In the genomic region with DNA sequence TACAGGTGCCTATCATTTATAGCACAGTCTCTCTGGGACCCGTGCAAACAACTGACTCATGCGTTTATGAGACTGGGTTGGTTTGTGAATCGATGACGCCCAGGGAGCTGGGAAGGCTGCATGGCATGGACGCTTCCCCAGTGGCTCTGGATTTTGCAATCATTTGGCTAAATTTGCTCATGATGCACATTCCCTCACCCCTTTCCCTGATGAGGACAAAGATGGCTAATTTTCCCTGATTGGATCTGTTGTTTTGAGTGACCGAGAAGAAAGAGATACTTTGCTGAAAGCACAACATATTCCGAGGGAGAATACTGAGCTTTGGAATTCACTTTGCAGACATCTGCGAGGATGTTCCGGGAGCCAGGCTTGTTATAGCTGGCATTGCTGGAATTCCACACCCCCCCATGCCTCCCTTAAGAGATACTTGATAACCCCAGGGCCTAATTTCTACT, we compare ENCODE assay signal across 11 cellular contexts. TPM values are rescaled to one million over a fixed set of nuclear protein-coding genes. Genes with fewer than 3 reads are reported as not detected.
DNase-seq lines count a peak whose midpoint lies in the region; ATAC-seq and TF ChIP-seq lines count a peak whose summit lies in the region.
"Had no signal": no experiment of that assay in that cellular context is flagged by ENCODE, and none has a peak within 500 bp of the region (broad histone marks: within the 10 kb centered on the region; RNA-seq: fewer than 3 reads in every experiment).

No MANE protein-coding gene starts in this region.

- no peak overlapping the region for H3K4me3 Mint-ChIP-seq in Caco-2 (ENCODE audit: unreplicated experiment)
- H3K4me3 Mint-ChIP-seq: stimulated activated effector memory CD8-positive, alpha-beta T cell treated with anti-CD3 and anti-CD28 coated beads, Interleukin-12 subunit alpha, Interleukin-12 subunit beta, amount 100 ng/mL, for 72 hours had no signal

- no peak for TF ChIP-seq POLR2A in gastroesophageal sphincter (IDR thresholded peaks at IDR 0.05)

- intact Hi-C loops in Caco-2 (cut with micrococcal nuclease; ENCODE audit: unreplicated experiment) = no loop called here

- H3K9me3 ChIP-seq in Caco-2 (no peaks in the 10 kb centered on the region), RWPE2 (ENCODE audit: severe bottlenecking) (no peaks in the 10 kb centered on the region), gastroesophageal sphincter (no peaks in the 10 kb centered on the region)

- H3K27ac Mint-ChIP-seq in Caco-2 (ENCODE audit: unreplicated experiment) = peak overlapping the region; percentile 79
- H3K27ac Mint-ChIP-seq: stimulated activated effector memory CD8-positive, alpha-beta T cell treated with anti-CD3 and anti-CD28 coated beads, Interleukin-12 subunit alpha, Interleukin-12 subunit beta, amount 100 ng/mL, for 72 hours had no signal

- H3K27me3 ChIP-seq in Caco-2 (replicated peaks; ENCODE audit: control insufficient read depth, insufficient read depth, low read length) (no peaks in the 10 kb centered on the region), RWPE2 (ENCODE audit: insufficient read depth, poor library complexity, severe bottlenecking) (no peaks in the 10 kb centered on the region), gastroesophageal sphincter (no peaks in the 10 kb centered on the region)

- TF ChIP-seq CTCF in Caco-2 (IDR thresholded peaks at IDR 0.05; ENCODE audit: insufficient read depth in 1 of 2, low read depth in 1 of 2, low read length in 1 of 2, severe bottlenecking in 1 of 2, unreplicated experiment in 1 of 2) = no peak
- no peak for TF ChIP-seq CTCF in RWPE2 (IDR thresholded peaks at IDR 0.05; ENCODE audit: poor library complexity, severe bottlenecking)
- TF ChIP-seq CTCF in gastroesophageal sphincter (IDR thresholded peaks at IDR 0.05) = no peak
- no peak for TF ChIP-seq CTCF in omental fat pad (IDR thresholded peaks at IDR 0.05)

- H3K27ac ChIP-seq in RWPE2 (ENCODE audit: poor library complexity, severe bottlenecking) = no peak overlapping the region
- H3K27ac ChIP-seq in gastroesophageal sphincter = peak overlapping the region in 1 of 4 donors; percentile 7

- H3K4me3 ChIP-seq in Caco-2 (ENCODE audit: low read depth, low read length) (no peak overlapping the region), RWPE2 (ENCODE audit: severe bottlenecking) (no peak overlapping the region), gastroesophageal sphincter (no peak overlapping the region)

- POLR2A ChIA-PET in Caco-2 (lab: Charles Lee) = no interaction called here

- H3K9me3 Mint-ChIP-seq in Caco-2 (ENCODE audit: unreplicated experiment) = peaks cover 10% of the 10 kb centered on the region
- H3K9me3 Mint-ChIP-seq: stimulated activated effector memory CD8-positive, alpha-beta T cell treated with anti-CD3 and anti-CD28 coated beads, Interleukin-12 subunit alpha, Interleukin-12 subunit beta, amount 100 ng/mL, for 72 hours had no signal

- ATAC-seq in RWPE2 (ENCODE audit: low read depth) = peak; percentile 56; the same call in 2 of the 3 replicates
- peak; percentile 72 for ATAC-seq in gastroesophageal sphincter
- ATAC-seq in omental fat pad (ENCODE audit: low FRiP score) = peak; percentile 73
- no peak for ATAC-seq in HG02852 (IDR thresholded peaks at IDR 0.05; ENCODE audit: unreplicated experiment)
- ATAC-seq in GM19023 (IDR thresholded peaks at IDR 0.05; ENCODE audit: unreplicated experiment) = no peak
- ATAC-seq: stimulated activated effector memory CD8-positive, alpha-beta T cell treated with anti-CD3 and anti-CD28 coated beads, Interleukin-12 subunit alpha, Interleukin-12 subunit beta, amount 100 ng/mL, for 72 hours had no signal

- 11 to 51% methylated on average over 5 to 9 of the region's 9 CpGs for whole genome bisulfite sequencing in gastroesophageal sphincter (ENCODE audit: low coverage in 1 of 2), 2 donors

- DNase-seq in Caco-2 (no peak), RWPE2 (ENCODE audit: low spot score) (no peak), omental fat pad (ENCODE audit: low spot score) (no peak), NCI-H526 treated with DMSO at 0.1 percent for 48 hours (lab: John Stamatoyannopoulos, UW) (no peak), hippocampal formation (lab: John Stamatoyannopoulos, UW) (no peak)
- DNase-seq: activated CD4-positive, alpha-beta T cell treated with anti-CD3 and anti-CD28 coated beads, Interleukin-2, amount 50 U/mL, for 1 hour; MM.1S had no signal

- no peaks in the 10 kb centered on the region for H3K36me3 ChIP-seq in Caco-2 (ENCODE audit: control insufficient read depth, insufficient read depth, low read length)
- H3K36me3 ChIP-seq in RWPE2 (ENCODE audit: low read depth) = no peaks in the 10 kb centered on the region
- H3K36me3 ChIP-seq in gastroesophageal sphincter = no peaks in the 10 kb centered on the region

- CTCF ChIA-PET in Caco-2 (lab: Charles Lee) = interaction anchor here (0.6 to 1.1 kb wide), 3 partner anchors 33 to 103 kb away, joined by 3 to 7 read pairs (median 3); no protein-coding TSS in a partner anchor

- TF ChIP-seq EP300 in gastroesophageal sphincter (IDR thresholded peaks at IDR 0.05) = no peak

- H3K4me1 ChIP-seq in Caco-2 (peaks cover 25% of the 10 kb centered on the region), RWPE2 (ENCODE audit: insufficient read depth, poor library complexity, severe bottlenecking) (no peaks in the 10 kb centered on the region), gastroesophageal sphincter (peaks cover 0 to 22% (median 9%) of the 10 kb centered on the region in 3 donors)

- peaks cover 40% of the 10 kb centered on the region for H3K4me1 Mint-ChIP-seq in Caco-2 (ENCODE audit: low read depth, unreplicated experiment)
- H3K4me1 Mint-ChIP-seq: stimulated activated effector memory CD8-positive, alpha-beta T cell treated with anti-CD3 and anti-CD28 coated beads, Interleukin-12 subunit alpha, Interleukin-12 subunit beta, amount 100 ng/mL, for 72 hours had no signal

- H3K36me3 Mint-ChIP-seq in Caco-2 (ENCODE audit: insufficient read depth, unreplicated experiment) = peaks cover 6% of the 10 kb centered on the region
- H3K36me3 Mint-ChIP-seq: stimulated activated effector memory CD8-positive, alpha-beta T cell treated with anti-CD3 and anti-CD28 coated beads, Interleukin-12 subunit alpha, Interleukin-12 subunit beta, amount 100 ng/mL, for 72 hours had no signal

- no peaks in the 10 kb centered on the region for H3K27me3 Mint-ChIP-seq in Caco-2 (ENCODE audit: insufficient read depth, unreplicated experiment)

- no TSS peak for BruUV-seq in Caco-2 (replicated peaks; lab: Mats Ljungman, UMichigan)

RNA-seq across cellular contexts. Expression of gene CGNL1, which starts 51.1 kb away (rescaled TPM):
- 8.3 and 9.4 TPM in 2 replicates for total RNA-seq in Caco-2 (2022)
- 10 to 100 TPM in 3 of 4 donors, 1 to 10 TPM in 1; 8.5 to 36.4 (median 16.7) TPM for total RNA-seq in gastroesophageal sphincter
- total RNA-seq in omental fat pad = 10 to 100 TPM in 1 of 4 donors, 1 to 10 TPM in 3; 4.7 to 13.7 (median 7.3) TPM

Comparison
In these comparisons a context has a peak if more than half of its experiments do, and no peak if none do; other contexts are left out.
1. ATAC-seq: peak in RWPE2 (single experiment), gastroesophageal sphincter (single experiment) and omental fat pad (single experiment); none in HG02852 (single experiment) and GM19023 (single experiment).